In genomic region chr20:46934746-46935283, GRCh38 we compare ENCODE assay signal across 16 cellular contexts. TPM values are rescaled to one million over a fixed set of nuclear protein-coding genes. Genes with fewer than 3 reads are reported as not detected.
A peak's percentile ranks its signal among the peaks of the same experiment; 100 is the strongest.
DNase-seq lines count a peak whose midpoint lies in the region; ATAC-seq, FAIRE-seq and TF ChIP-seq lines count a peak whose summit lies in the region.
"Had no signal": no experiment of that assay in that cellular context is flagged by ENCODE, and none has a peak within 500 bp of the region (broad histone marks: within the 10 kb centered on the region; RNA-seq: fewer than 3 reads in every experiment).

No MANE protein-coding gene starts in this region.

- FAIRE-seq in K562 (lab: Jason Lieb, UNC): no peak
- FAIRE-seq: A549, GM12892 had no signal

- H3K9me1 ChIP-seq in K562 (ENCODE audit: control insufficient read depth, insufficient read depth, low read length): no peaks in the 10 kb centered on the region

- intact Hi-C loops in K562 (cut with micrococcal nuclease): no loop called here
- intact Hi-C loops in mucosa of descending colon (cut with DNase I, micrococcal nuclease): no loop called here
- intact Hi-C loops in tibial artery (cut with DNase I; ENCODE audit: low total_unique reads): no loop called here

- TF ChIP-seq POLR2A in K562 (conservative IDR thresholded peaks at IDR 0.05): no peak

- DNase-seq in NCI-H82 (lab: John Stamatoyannopoulos, UW) (peak; percentile 32), NCI-H82 treated with DMSO at 0.1 percent for 48 hours (lab: John Stamatoyannopoulos, UW; ENCODE audit: unreplicated experiment) (no peak), K562 (ENCODE audit: extremely low read depth in 1 of 4, low spot score in 3 of 4) (no peak), mucosa of descending colon (no peak), tibial artery (no peak), hepatocyte (ENCODE audit: low spot score) (no peak)
- DNase-seq: BE2C; CD4-positive, alpha-beta memory T cell; DND-41; GDM1; H7 had no signal

- no peaks in the 10 kb centered on the region for H3K36me3 ChIP-seq in K562 (ENCODE audit: control insufficient read depth, insufficient read depth, low read length)
- no peaks in the 10 kb centered on the region for H3K36me3 ChIP-seq in mucosa of descending colon (ENCODE audit: low read depth)
- no peaks in the 10 kb centered on the region for H3K36me3 ChIP-seq in tibial artery
- no peaks in the 10 kb centered on the region for H3K36me3 ChIP-seq in hepatocyte (replicated peaks; ENCODE audit: insufficient read depth, low read depth)
- H3K36me3 ChIP-seq: BE2C had no signal

- H4K20me1 ChIP-seq in K562 (replicated peaks; ENCODE audit: control insufficient read depth, insufficient read depth, low read length) (peaks cover 4% of the 10 kb centered on the region; the same call in 1 of the 2 replicates), hepatocyte (ENCODE audit: insufficient read depth, poor library complexity, severe bottlenecking) (no peaks in the 10 kb centered on the region)

- no peak overlapping the region for H3K9ac ChIP-seq in K562 (ENCODE audit: insufficient read depth in 1 of 2, low read depth in 2 of 2, low read length in 2 of 2)

- H3K79me2 ChIP-seq in K562 (ENCODE audit: control insufficient read depth, insufficient read depth, low read length): no peaks in the 10 kb centered on the region
- H3K79me2 ChIP-seq in hepatocyte: no peaks in the 10 kb centered on the region

- POLR2A ChIA-PET in K562 (lab: Yijun Ruan, JAX): interaction anchor here (0.9 kb wide), 1 partner anchor 15 kb away, joined by 5 read pairs; no protein-coding TSS in a partner anchor

- H3K4me1 ChIP-seq in K562 (replicated peaks in 1 of 2; ENCODE audit: control insufficient read depth in 2 of 2, insufficient read depth in 2 of 2, low read length in 2 of 2) (no peaks in the 10 kb centered on the region; a peak in 1 of 5 replicates), mucosa of descending colon (ENCODE audit: low read depth) (no peaks in the 10 kb centered on the region), tibial artery (peaks cover 0 to 10% (median 4%) of the 10 kb centered on the region in 4 donors), hepatocyte (ENCODE audit: insufficient read depth) (peaks cover 4% of the 10 kb centered on the region)
- H3K4me1 ChIP-seq: A549, BE2C had no signal

- 5% methylated on average over 4 of the region's 4 CpGs for WGBS in K562 (ENCODE audit: insufficient coverage, low coverage, missing lambda C conversion rate)
- 89% methylated on average over 4 of the region's 4 CpGs for WGBS in hepatocyte (ENCODE audit: low lambda C conversion rate, missing lambda C conversion rate)

- in situ Hi-C loops in K562 (cut with MboI): no loop called here

- no peak for TF ChIP-seq RAD21 in K562 (CRISPR knock-in tag; conservative IDR thresholded peaks at IDR 0.05 in 1 of 2, IDR thresholded peaks at IDR 0.05 in 1 of 2)

- H3K4me3 ChIP-seq in K562 (no peak overlapping the region), mucosa of descending colon (no peak overlapping the region), tibial artery (no peak overlapping the region), hepatocyte (no peak overlapping the region)
- H3K4me3 ChIP-seq: A549, GM23338 had no signal

- H3K9me3 ChIP-seq in K562 (replicated peaks; ENCODE audit: control insufficient read depth, insufficient read depth, low read depth, low read length): no peaks in the 10 kb centered on the region
- no peaks in the 10 kb centered on the region for H3K9me3 ChIP-seq in mucosa of descending colon
- H3K9me3 ChIP-seq in tibial artery: no peaks in the 10 kb centered on the region
- H3K9me3 ChIP-seq in hepatocyte (ENCODE audit: low read depth): no peaks in the 10 kb centered on the region
- H3K9me3 ChIP-seq: A549, BE2C had no signal

- no peak for TF ChIP-seq EP300 in K562 (IDR thresholded peaks at IDR 0.05; ENCODE audit: low read length)

- H3K27ac ChIP-seq in K562 (ENCODE audit: extremely low read depth, low read depth, low read length) (no peak overlapping the region), tibial artery (no peak overlapping the region), hepatocyte (no peak overlapping the region)
- H3K27ac ChIP-seq: A549, C4-2B had no signal

- BruUV-seq in K562 (replicated peaks; lab: Mats Ljungman, UMichigan): no TSS peak

- H2AFZ ChIP-seq in K562 (ENCODE audit: low read depth, low read length): no peak overlapping the region
- H2AFZ ChIP-seq in hepatocyte: no peak overlapping the region
- H2AFZ ChIP-seq: GM23338 had no signal

- peaks cover 6 to 11% of the 10 kb centered on the region in 2 experiments; a peak in 3 of 5 replicates for H3K27me3 ChIP-seq in K562 (ENCODE audit: control insufficient read depth in 2 of 2, insufficient read depth in 2 of 2, low read length in 2 of 2)
- H3K27me3 ChIP-seq in tibial artery: peaks cover 0 to 34% of the 10 kb centered on the region in 2 donors
- H3K27me3 ChIP-seq in hepatocyte: no peaks in the 10 kb centered on the region
- H3K27me3 ChIP-seq: BE2C had no signal

- TF ChIP-seq CTCF in K562 (IDR thresholded peaks at IDR 0.05 in 2 of 3, conservative IDR thresholded peaks at IDR 0.05 in 1 of 3; ENCODE audit: insufficient read depth in 2 of 3, low read depth in 1 of 3, low read length in 3 of 3): no peak
- TF ChIP-seq CTCF in mucosa of descending colon (IDR thresholded peaks at IDR 0.05): no peak
- no peak for TF ChIP-seq CTCF in tibial artery (IDR thresholded peaks at IDR 0.05)
- TF ChIP-seq CTCF in hepatocyte (IDR thresholded peaks at IDR 0.05; ENCODE audit: poor library complexity): no peak

- H3K9me2 ChIP-seq in hepatocyte (replicated peaks; ENCODE audit: insufficient read depth): no peaks in the 10 kb centered on the region

- no peak overlapping the region for H3K4me2 ChIP-seq in K562 (ENCODE audit: insufficient read depth, low read length)
- no peak overlapping the region for H3K4me2 ChIP-seq in hepatocyte
- H3K4me2 ChIP-seq: A549, GM23338 had no signal

- ATAC-seq in K562 (no peak), mucosa of descending colon (peak; percentile 27)
- ATAC-seq: A549, GM23338 had no signal

- CTCF ChIA-PET in K562 (lab: Yijun Ruan, JAX; ENCODE audit: low intra/inter-chr PET ratio): no interaction called here

TF ChIP-seq in K562, 482 proteins besides CTCF, POLR2A, EP300 and RAD21:
- no peak for TF ChIP-seq CEBPG (CRISPR knock-in tag; IDR thresholded peaks at IDR 0.05)
- TF ChIP-seq CEBPG (tag; conservative IDR thresholded peaks at IDR 0.05 in 1 of 2, IDR thresholded peaks at IDR 0.05 in 1 of 2): no peak
- no peak for TF ChIP-seq CSDE1 (IDR thresholded peaks at IDR 0.05)
- peak; percentile 46 for TF ChIP-seq RBM25 (IDR thresholded peaks at IDR 0.05; ENCODE audit: low read depth, low read length, severe bottlenecking)
- peak; percentile 69; the same call in 1 of the 2 replicates for TF ChIP-seq ZNF3 (CRISPR knock-in tag; IDR thresholded peaks at IDR 0.05)
TF ChIP-seq in K562: peak in this region for 2.

RNA-seq across cellular contexts. Expression of gene EYA2, which starts 40.2 kb away (rescaled TPM):
- total RNA-seq in K562 (2011; cell fraction: chromatin; rRNA removed; ENCODE audit: low replicate concordance): not detected in 2 replicates
- total RNA-seq in K562 (2011; cell fraction: nucleolus; rRNA removed): not detected in 2 replicates
- not detected in 2 replicates for total RNA-seq in K562 (2011; cell fraction: nucleoplasm; rRNA removed)
- total RNA-seq in K562 (2014; rRNA removed) (not detected in 2 replicates), K562 (2014; rRNA removed; fragmentation: Illumina TruSeq; extraction: Trizol) (not detected in 2 replicates), K562 (2015; rRNA removed; fragmentation: Illumina TruSeq; extraction: Trizol) (not detected in 2 replicates), K562 (2021) (not detected in 2 replicates), mucosa of descending colon (10 to 100 TPM; 14.3 to 22.3 (median 19.5) TPM), hepatocyte (1.4 and 1.8 TPM in 2 replicates)
- polyA plus RNA-seq in K562 (2011; rRNA removed) (not detected in 2 replicates), K562 (2014; fragmentation: Illumina TruSeq; extraction: Trizol) (not detected in 2 replicates), K562 (2014; fragmentation: Nextera tagmentation; extraction: Ambion mirVana) (under 1 TPM in 1 of 2 experiments, not detected in 1; 0.03 TPM), K562 (2014; rRNA removed) (not detected in 2 replicates), hepatocyte (1.4 and 2.0 TPM in 2 replicates)
- not detected in 2 replicates for polyA plus RNA-seq in K562 (2011; cell fraction: cytosol; rRNA removed)
- not detected in 2 replicates for polyA plus RNA-seq in K562 (2011; cell fraction: nucleus; rRNA removed)
- 0.06 TPM in 1 of 2 replicates, not detected in the other for polyA plus RNA-seq in K562 (2012)
- not detected in 2 replicates for polyA minus RNA-seq in K562 (2011; rRNA and poly(A)+ RNA removed)
- not detected in 2 replicates for polyA minus RNA-seq in K562 (2011; cell fraction: cytosol; rRNA and poly(A)+ RNA removed)
- not detected in 2 replicates for polyA minus RNA-seq in K562 (2011; cell fraction: nucleus; rRNA and poly(A)+ RNA removed)
- total RNA-seq: CD4-positive, alpha-beta memory T cell; HT-29 had no signal
- polyA plus RNA-seq: CD4-positive, alpha-beta memory T cell had no signal
